8 cellular contexts compared by ENCODE assay signal in genomic region chr17:81040791-81041337, GRCh38. TPM values are rescaled to one million over a fixed set of nuclear protein-coding genes. Genes with fewer than 3 reads are reported as not detected.
DNase-seq lines count a peak whose midpoint lies in the region; ATAC-seq and TF ChIP-seq lines count a peak whose summit lies in the region.

No MANE protein-coding gene starts in this region.

- WGBS in HUES64, result 74% methylated on average over 6 of the region's 6 CpGs

- TF ChIP-seq CTCF in CD4-positive, alpha-beta T cell (IDR thresholded peaks at IDR 0.05), result no peak
- TF ChIP-seq CTCF in mesothelial cell of epicardium (IDR thresholded peaks at IDR 0.05; ENCODE audit: unreplicated experiment), result peak; percentile 28

- no peaks in the 10 kb centered on the region for H3K9me3 Mint-ChIP-seq in CD4-positive, alpha-beta T cell
- H3K9me3 Mint-ChIP-seq in activated naive CD8-positive, alpha-beta T cell treated with anti-CD3 and anti-CD28 coated beads, Interleukin-2, amount 50 U/mL, for 24 hours, result no peaks in the 10 kb centered on the region
- no peaks in the 10 kb centered on the region for H3K9me3 Mint-ChIP-seq in mesothelial cell of epicardium

- intact Hi-C loops in CD4-positive, alpha-beta T cell (cut with DNase I, micrococcal nuclease), result no loop called here

- no peaks in the 10 kb centered on the region for H3K9me3 ChIP-seq in CD4-positive, alpha-beta T cell (ENCODE audit: control insufficient read depth, low read length)
- H3K9me3 ChIP-seq in HUES64 (ENCODE audit: insufficient read depth, low read depth, low read length), result no peaks in the 10 kb centered on the region

- peaks cover 8% of the 10 kb centered on the region for H3K4me1 Mint-ChIP-seq in CD4-positive, alpha-beta T cell (ENCODE audit: low read depth)
- H3K4me1 Mint-ChIP-seq in activated naive CD8-positive, alpha-beta T cell treated with anti-CD3 and anti-CD28 coated beads, Interleukin-2, amount 50 U/mL, for 24 hours, result peaks cover 3% of the 10 kb centered on the region
- peaks cover 72% of the 10 kb centered on the region for H3K4me1 Mint-ChIP-seq in mesothelial cell of epicardium

- no peak overlapping the region for H3K4me3 Mint-ChIP-seq in CD4-positive, alpha-beta T cell
- no peak overlapping the region for H3K4me3 Mint-ChIP-seq in activated naive CD8-positive, alpha-beta T cell treated with anti-CD3 and anti-CD28 coated beads, Interleukin-2, amount 50 U/mL, for 24 hours
- no peak overlapping the region for H3K4me3 Mint-ChIP-seq in mesothelial cell of epicardium

- H3K27ac ChIP-seq in CD4-positive, alpha-beta T cell (ENCODE audit: low read depth, low read length), result no peak overlapping the region
- H3K27ac ChIP-seq in HUES64 (ENCODE audit: low read depth, low read length) (0 out of 2 replicates have a peak overlapping the region, but pooled peaks have one; percentile 24), caudate nucleus (ENCODE audit: low read depth, low read length) (no peak overlapping the region)

- no peak overlapping the region for H3K4me3 ChIP-seq in HUES64 (ENCODE audit: low read length)

- CTCF ChIA-PET in CD4-positive, alpha-beta T cell (lab: Charles Lee), result no interaction called here

- no peaks in the 10 kb centered on the region for H3K27me3 Mint-ChIP-seq in CD4-positive, alpha-beta T cell
- peaks cover 9% of the 10 kb centered on the region for H3K27me3 Mint-ChIP-seq in activated naive CD8-positive, alpha-beta T cell treated with anti-CD3 and anti-CD28 coated beads, Interleukin-2, amount 50 U/mL, for 24 hours
- no peaks in the 10 kb centered on the region for H3K27me3 Mint-ChIP-seq in mesothelial cell of epicardium (ENCODE audit: low read depth)

- no peak overlapping the region for H3K27ac Mint-ChIP-seq in CD4-positive, alpha-beta T cell
- H3K27ac Mint-ChIP-seq in activated naive CD8-positive, alpha-beta T cell treated with anti-CD3 and anti-CD28 coated beads, Interleukin-2, amount 50 U/mL, for 24 hours, result no peak overlapping the region
- peak overlapping the region; percentile 85 for H3K27ac Mint-ChIP-seq in mesothelial cell of epicardium

- POLR2A ChIA-PET in CD4-positive, alpha-beta T cell (lab: Charles Lee), result no interaction called here

- DNase-seq in CD4-positive, alpha-beta T cell, result no peak
- peak; percentile 45 for DNase-seq in activated naive CD8-positive, alpha-beta T cell treated with anti-CD3 and anti-CD28 coated beads, Interleukin-2, amount 50 U/mL, for 24 hours
- DNase-seq in mesothelial cell of epicardium (ENCODE audit: low spot score in 2 of 2, unreplicated experiment in 2 of 2) (no peak), cortex of kidney (lab: John Stamatoyannopoulos, UW) (no peak), caudate nucleus (lab: John Stamatoyannopoulos, UW) (no peak)

- no peak overlapping the region for H3K9ac ChIP-seq in HUES64 (ENCODE audit: low read depth, low read length)

- H3K27me3 ChIP-seq in CD4-positive, alpha-beta T cell (ENCODE audit: control insufficient read depth, insufficient read depth, low read length), result no peaks in the 10 kb centered on the region
- H3K27me3 ChIP-seq in HUES64 (ENCODE audit: insufficient read depth, low read length), result peaks cover 6% of the 10 kb centered on the region

- peaks cover 8% of the 10 kb centered on the region; the same call in 1 of the 2 replicates for H3K4me1 ChIP-seq in HUES64 (ENCODE audit: insufficient read depth, low read length)

- peak; percentile 43 for ATAC-seq in CD4-positive, alpha-beta T cell (ENCODE audit: poor library complexity)
- ATAC-seq in activated naive CD8-positive, alpha-beta T cell treated with anti-CD3 and anti-CD28 coated beads, Interleukin-2, amount 50 U/mL, for 24 hours, result peak; percentile 49
- ATAC-seq in GM19463 (IDR thresholded peaks at IDR 0.05; ENCODE audit: unreplicated experiment) (no peak), GM19324 (IDR thresholded peaks at IDR 0.05; ENCODE audit: low FRiP score, unreplicated experiment) (no peak)

- no peaks in the 10 kb centered on the region for H3K36me3 Mint-ChIP-seq in CD4-positive, alpha-beta T cell (ENCODE audit: low read depth)
- H3K36me3 Mint-ChIP-seq in activated naive CD8-positive, alpha-beta T cell treated with anti-CD3 and anti-CD28 coated beads, Interleukin-2, amount 50 U/mL, for 24 hours (ENCODE audit: low read depth), result no peaks in the 10 kb centered on the region
- no peaks in the 10 kb centered on the region for H3K36me3 Mint-ChIP-seq in mesothelial cell of epicardium

- no peaks in the 10 kb centered on the region for H3K36me3 ChIP-seq in HUES64 (ENCODE audit: insufficient read depth, low read length)

RNA-seq across cellular contexts. Expression of gene BAIAP2, which starts 5.9 kb away (rescaled TPM):
- total RNA-seq in CD4-positive, alpha-beta T cell, result 1 to 10 TPM; 4.2 to 4.9 TPM
- 14.3 TPM for polyA plus RNA-seq in HUES64 (2013, experiment 1 of 2)
- polyA plus RNA-seq in HUES64 (2013, experiment 2 of 2), result 13.9 TPM
- total RNA-seq in mesothelial cell of epicardium, result 46.5 to 48.9 TPM (median 47.6 TPM) in 3 replicates

RNA-seq across cellular contexts. Expression of gene CHMP6, which starts 49.2 kb away (rescaled TPM):
- total RNA-seq in CD4-positive, alpha-beta T cell, result 10 to 100 TPM; 11.5 to 13.3 TPM
- 17.6 TPM for polyA plus RNA-seq in HUES64 (2013, experiment 1 of 2)
- 16.5 TPM for polyA plus RNA-seq in HUES64 (2013, experiment 2 of 2)
- total RNA-seq in mesothelial cell of epicardium, result 23.1 to 26.9 TPM (median 26.5 TPM) in 3 replicates

Comparison
In these comparisons a context has a peak if more than half of its experiments do, and no peak if none do; other contexts are left out.
1. ATAC-seq: peak in CD4-positive, alpha-beta T cell (single experiment) and activated naive CD8-positive, alpha-beta T cell treated with anti-CD3 and anti-CD28 coated beads, Interleukin-2, amount 50 U/mL, for 24 hours (single experiment); none in GM19463 (single experiment) and GM19324 (single experiment).